In genomic region chr9:116165912-116166311, GRCh38 we compare ENCODE assay signal across 18 cellular contexts. TPM values are rescaled to one million over a fixed set of nuclear protein-coding genes. Genes with fewer than 3 reads are reported as not detected.
"Had no signal": no experiment of that assay in that cellular context is flagged by ENCODE, and none has a peak within 500 bp of the region (broad histone marks: within the 10 kb centered on the region; RNA-seq: fewer than 3 reads in every experiment).

No MANE protein-coding gene starts in this region.

- H3K4me3 ChIP-seq: breast epithelium, colonic mucosa, heart left ventricle, thoracic aorta had no signal

- H3K4me1 ChIP-seq: breast epithelium, colonic mucosa had no signal

- H3K27ac ChIP-seq: colonic mucosa, epithelial cell of prostate, heart left ventricle, thoracic aorta had no signal

- ATAC-seq: heart left ventricle; stimulated activated naive CD8-positive, alpha-beta T cell treated with anti-CD3 and anti-CD28 coated beads, Interleukin-15, amount 100 ng/mL, for 72 hours had no signal

- H3K9me3 ChIP-seq: breast epithelium, colonic mucosa, heart left ventricle, thoracic aorta had no signal

- H3K27me3 ChIP-seq: breast epithelium, colonic mucosa, heart left ventricle had no signal

- DNase-seq: activated CD4-positive, alpha-beta memory T cell treated with anti-CD3 and anti-CD28 coated beads for 36 hours; activated CD4-positive, CD25-positive, alpha-beta regulatory T cell treated with anti-CD3 and anti-CD28 coated beads, Interleukin-2, amount 50 U/mL, for 72 hours; activated gamma-delta T cell; activated T-cell treated with anti-CD3 and anti-CD28 coated beads, Interleukin-2, amount 50 U/mL, for 48 hours; anterior cingulate cortex; colonic mucosa; effector CD4-positive, alpha-beta T cell; foreskin melanocyte; heart left ventricle; islet precursor cell; nephron progenitor cell; stimulated activated CD4-positive, alpha-beta T cell treated with anti-CD3 and anti-CD28 coated beads, Interleukin-15, amount 100 ng/mL, for 24 hours; stimulated activated CD4-positive, alpha-beta T cell treated with anti-CD3 and anti-CD28 coated beads, Interleukin-4, amount 100 ng/mL, for 24 hours; stimulated activated naive CD8-positive, alpha-beta T cell treated with anti-CD3 and anti-CD28 coated beads, Interleukin-15, amount 100 ng/mL, for 72 hours; SW 1271 had no signal

- H3K36me3 ChIP-seq: breast epithelium, colonic mucosa, heart left ventricle, thoracic aorta had no signal

RNA-seq across cellular contexts. Expression of gene PAPPA, which starts 12.3 kb away (rescaled TPM):
- total RNA-seq: activated CD4-positive, alpha-beta memory T cell treated with anti-CD3 and anti-CD28 coated beads for 36 hours had no signal
